In the genomic region with DNA sequence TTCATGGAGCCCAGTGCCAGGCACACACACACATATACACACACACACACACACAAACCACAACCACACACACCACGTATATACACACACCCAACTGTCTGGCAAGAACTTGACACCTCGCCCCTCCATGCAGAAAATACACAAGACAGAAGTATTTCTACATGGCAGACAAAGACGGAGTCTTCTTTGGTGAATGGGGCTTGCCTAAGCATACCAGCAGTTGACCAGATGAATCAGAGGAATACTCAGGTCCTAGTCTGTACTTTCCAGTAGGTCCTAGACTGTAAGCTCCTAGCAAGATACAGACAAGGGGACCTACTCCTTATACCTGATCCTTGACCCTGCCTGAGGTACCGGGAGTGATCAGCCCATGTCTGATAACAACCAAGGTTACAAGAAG, we compare ENCODE assay signal across 15 cellular contexts.
A peak's percentile ranks its signal among the peaks of the same experiment; 100 is the strongest.
DNase-seq lines count a peak whose midpoint lies in the region; ATAC-seq, FAIRE-seq and TF ChIP-seq lines count a peak whose summit lies in the region.
"Had no signal": no experiment of that assay in that cellular context is flagged by ENCODE, and none has a peak within 500 bp of the region (broad histone marks: within the 10 kb centered on the region; RNA-seq: fewer than 3 reads in every experiment).

No MANE protein-coding gene starts in this region.

- WGBS in smooth muscle cell (ENCODE audit: low lambda C conversion rate), result 86% methylated on average over 4 of the region's 4 CpGs

- in situ Hi-C loops in Panc1 (cut with HindIII; ENCODE audit: low pct_unique_long_range_greater_than_20kb, low sequenced_read_pairs) (no loop called here), astrocyte of the spinal cord (cut with HindIII; ENCODE audit: low sequenced_read_pairs) (no loop called here)

- H4K20me1 ChIP-seq in smooth muscle cell (ENCODE audit: low read depth) (peaks cover 78% of the 10 kb centered on the region), Karpas-422 (ENCODE audit: insufficient read depth, low read depth, low read length) (peaks cover 22% of the 10 kb centered on the region; the same call in 1 of the 2 replicates)

- H3K4me3 ChIP-seq in Panc1 (ENCODE audit: low read depth in 2 of 2, low read length in 2 of 2) (no peak overlapping the region), astrocyte of the spinal cord (ENCODE audit: low read depth, low read length) (no peak overlapping the region), smooth muscle cell (no peak overlapping the region), Karpas-422 (ENCODE audit: low read length) (no peak overlapping the region)
- H3K4me3 ChIP-seq: BLaER1, mucosa of descending colon had no signal

- peaks cover 5% of the 10 kb centered on the region; the same call in 1 of the 2 replicates for H3K4me1 ChIP-seq in Panc1 (ENCODE audit: control insufficient read depth, insufficient read depth, low read length)
- peaks cover 7% of the 10 kb centered on the region for H3K4me1 ChIP-seq in smooth muscle cell (ENCODE audit: low read depth)
- H3K4me1 ChIP-seq in Karpas-422 (ENCODE audit: low read length), result peaks cover 7% of the 10 kb centered on the region

- H3K79me2 ChIP-seq in smooth muscle cell (ENCODE audit: low read depth) (peaks cover 43% of the 10 kb centered on the region), Karpas-422 (ENCODE audit: low read length) (no peaks in the 10 kb centered on the region)

- TF ChIP-seq CTCF in Panc1 (IDR thresholded peaks at IDR 0.05), result no peak
- no peak for TF ChIP-seq CTCF in astrocyte of the spinal cord (IDR thresholded peaks at IDR 0.05; ENCODE audit: low read depth, low read length)
- TF ChIP-seq CTCF in smooth muscle cell (IDR thresholded peaks at IDR 0.05; ENCODE audit: borderline replicate concordance, insufficient read depth, poor library complexity, severe bottlenecking), result no peak

- H2AFZ ChIP-seq in smooth muscle cell (ENCODE audit: low read depth), result no peak overlapping the region
- no peak overlapping the region for H2AFZ ChIP-seq in Karpas-422 (ENCODE audit: low read length)

- DNase-seq in Panc1 (ENCODE audit: low read depth, low spot score) (no peak), astrocyte of the spinal cord (ENCODE audit: low read depth, low spot score) (peak; percentile 13), glomerular visceral epithelial cell (ENCODE audit: extremely low spot score) (peak; percentile 15), smooth muscle cell (lab: John Stamatoyannopoulos, UW; ENCODE audit: unreplicated experiment) (no peak), RCC 7860 (ENCODE audit: low spot score) (no peak), Karpas-422 (no peak), MV-4-11 (lab: John Stamatoyannopoulos, UW) (no peak)
- DNase-seq: activated CD4-positive, alpha-beta T cell treated with anti-CD3 and anti-CD28 coated beads for 1 hour; activated CD8-positive, alpha-beta memory T cell treated with anti-CD3 and anti-CD28 coated beads, Interleukin-2, amount 50 U/mL, for 48 hours; activated naive CD4-positive, alpha-beta T cell; central memory CD4-positive, alpha-beta T cell; kidney had no signal

- H3K4me2 ChIP-seq in smooth muscle cell (peak overlapping the region; percentile 18), Karpas-422 (ENCODE audit: low read depth, low read length, poor library complexity, severe bottlenecking) (no peak overlapping the region)

- FAIRE-seq in RCC 7860 (lab: Jason Lieb, UNC), result no peak
- FAIRE-seq: GM18507, kidney had no signal

- H3K27me3 ChIP-seq in Panc1 (ENCODE audit: control insufficient read depth, insufficient read depth, low read length), result no peaks in the 10 kb centered on the region
- H3K27me3 ChIP-seq in smooth muscle cell (ENCODE audit: low read depth), result no peaks in the 10 kb centered on the region
- no peaks in the 10 kb centered on the region for H3K27me3 ChIP-seq in Karpas-422 (ENCODE audit: low read length)
- H3K27me3 ChIP-seq: BLaER1 had no signal

- POLR2A ChIA-PET in Panc1 (lab: Charles Lee), result no interaction called here

- H3K9me3 ChIP-seq in Panc1 (ENCODE audit: control insufficient read depth, insufficient read depth, low read depth, low read length) (no peaks in the 10 kb centered on the region), smooth muscle cell (replicated peaks; ENCODE audit: low read depth) (no peaks in the 10 kb centered on the region), Karpas-422 (ENCODE audit: low read length) (no peaks in the 10 kb centered on the region)
- H3K9me3 ChIP-seq: BLaER1, mucosa of descending colon had no signal

- H3F3A ChIP-seq in smooth muscle cell (ENCODE audit: low read depth), result peaks cover 6% of the 10 kb centered on the region

- 0 out of 2 replicates have a peak, but pooled peaks have one; percentile 19 for ATAC-seq in Panc1

- no peaks in the 10 kb centered on the region for H3K9me2 ChIP-seq in Karpas-422 (replicated peaks; ENCODE audit: insufficient read depth, low read length)

- no peak overlapping the region for H3K27ac ChIP-seq in Panc1 (ENCODE audit: low read length)
- peak overlapping the region; percentile 17 for H3K27ac ChIP-seq in smooth muscle cell (ENCODE audit: low read depth)
- no peak overlapping the region for H3K27ac ChIP-seq in Karpas-422 (ENCODE audit: low read length)
- H3K27ac ChIP-seq: BLaER1 had no signal

- H3K36me3 ChIP-seq in Panc1 (ENCODE audit: control insufficient read depth, insufficient read depth, low read length) (no peaks in the 10 kb centered on the region), smooth muscle cell (ENCODE audit: low read depth) (no peaks in the 10 kb centered on the region), Karpas-422 (ENCODE audit: insufficient read depth, low read length) (no peaks in the 10 kb centered on the region)
- H3K36me3 ChIP-seq: BLaER1 had no signal

- CTCF ChIA-PET in Panc1 (lab: Charles Lee), result no interaction called here

- intact Hi-C loops in Panc1 (cut with micrococcal nuclease; ENCODE audit: unreplicated experiment), result no loop called here

- H3K9ac ChIP-seq in smooth muscle cell (ENCODE audit: low read depth), result no peak overlapping the region
- no peak overlapping the region for H3K9ac ChIP-seq in Karpas-422 (ENCODE audit: low read length)
- H3K9ac ChIP-seq: BLaER1 had no signal

- no TSS peak for BruUV-seq in Panc1 (replicated peaks; lab: Mats Ljungman, UMichigan)

Comparison
In these comparisons a context has a peak if more than half of its experiments do, and no peak if none do; other contexts are left out.
1. DNase-seq: peak in astrocyte of the spinal cord (single experiment) and glomerular visceral epithelial cell (single experiment); none in Panc1 (single experiment), smooth muscle cell (single experiment), RCC 7860 (single experiment), Karpas-422 (single experiment) and MV-4-11 (single experiment).